In the genomic region with DNA sequence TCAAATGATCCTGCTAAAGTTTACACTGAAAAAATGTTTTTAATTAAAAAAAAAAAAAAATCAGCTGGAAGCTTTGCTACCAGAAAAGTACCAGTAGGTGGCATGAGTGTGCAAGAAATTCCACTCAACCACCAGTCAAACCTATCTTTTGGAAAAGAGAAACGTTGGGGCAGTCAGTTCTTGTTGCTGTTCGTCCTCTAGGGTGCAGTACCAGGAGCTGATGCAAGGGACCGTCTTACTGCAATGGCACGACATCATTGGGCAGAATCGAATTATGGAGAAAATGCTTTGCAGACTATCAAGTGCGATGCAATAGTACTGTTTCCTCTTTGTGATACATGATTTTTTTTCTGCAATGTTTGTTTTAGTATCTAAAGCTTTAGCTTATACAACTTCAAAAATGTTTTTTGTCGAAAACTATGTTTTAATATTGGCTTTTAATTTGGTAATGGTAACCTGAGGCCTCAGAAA, we compare ENCODE assay signal across 8 cellular contexts. TPM values are rescaled to one million over a fixed set of nuclear protein-coding genes. Genes with fewer than 3 reads are reported as not detected.
DNase-seq lines count a peak whose midpoint lies in the region; ATAC-seq lines count a peak whose summit lies in the region.

No MANE protein-coding gene starts in this region.

- no peaks in the 10 kb centered on the region for H3K4me1 Mint-ChIP-seq in stimulated activated effector memory CD8-positive, alpha-beta T cell treated with anti-CD3 and anti-CD28 coated beads, Interleukin-12 subunit alpha, Interleukin-12 subunit beta, amount 100 ng/mL, for 72 hours

- peaks cover 25% of the 10 kb centered on the region for H3K36me3 Mint-ChIP-seq in stimulated activated effector memory CD8-positive, alpha-beta T cell treated with anti-CD3 and anti-CD28 coated beads, Interleukin-12 subunit alpha, Interleukin-12 subunit beta, amount 100 ng/mL, for 72 hours

- H3K9me3 Mint-ChIP-seq in stimulated activated effector memory CD8-positive, alpha-beta T cell treated with anti-CD3 and anti-CD28 coated beads, Interleukin-12 subunit alpha, Interleukin-12 subunit beta, amount 100 ng/mL, for 72 hours = no peaks in the 10 kb centered on the region

- no peak overlapping the region for H3K4me3 Mint-ChIP-seq in stimulated activated effector memory CD8-positive, alpha-beta T cell treated with anti-CD3 and anti-CD28 coated beads, Interleukin-12 subunit alpha, Interleukin-12 subunit beta, amount 100 ng/mL, for 72 hours

- DNase-seq in Caki2 (ENCODE audit: low read depth) (peak; percentile 79), NCI-H526 treated with DMSO at 0.1 percent for 48 hours (lab: John Stamatoyannopoulos, UW) (peak; percentile 89), medulla oblongata (ENCODE audit: extremely low spot score) (peak; percentile 89)
- peak; percentile 59 to 63 for DNase-seq in activated CD4-positive, alpha-beta T cell treated with anti-CD3 and anti-CD28 coated beads for 4 hours
- peak; percentile 45 for DNase-seq in effector CD4-positive, alpha-beta T cell
- peak; percentile 15 to 69 for DNase-seq in stimulated activated effector memory CD8-positive, alpha-beta T cell treated with anti-CD3 and anti-CD28 coated beads, Interleukin-12 subunit alpha, Interleukin-12 subunit beta, amount 100 ng/mL, for 72 hours (ENCODE audit: low spot score in 2 of 2)

- ATAC-seq in GM19468 (IDR thresholded peaks at IDR 0.05; ENCODE audit: extremely low read depth, unreplicated experiment) (peak; percentile 84), HG03575 (IDR thresholded peaks at IDR 0.05; ENCODE audit: extremely low read depth, insufficient number of reproducible peaks, low FRiP score, unreplicated experiment) (peak; percentile 57)
- peak; percentile 99 for ATAC-seq in stimulated activated effector memory CD8-positive, alpha-beta T cell treated with anti-CD3 and anti-CD28 coated beads, Interleukin-12 subunit alpha, Interleukin-12 subunit beta, amount 100 ng/mL, for 72 hours

- in situ Hi-C loops in Caki2 (cut with HindIII; ENCODE audit: low pct_unique_long_range_greater_than_20kb, low sequenced_read_pairs) = no loop called here

- no peak overlapping the region for H3K27ac Mint-ChIP-seq in stimulated activated effector memory CD8-positive, alpha-beta T cell treated with anti-CD3 and anti-CD28 coated beads, Interleukin-12 subunit alpha, Interleukin-12 subunit beta, amount 100 ng/mL, for 72 hours

RNA-seq across cellular contexts. Expression of gene YPEL5, which starts 18.3 kb away (rescaled TPM):
- total RNA-seq in Caki2 (2014; rRNA removed; shearing (Covaris generic); ENCODE audit: low replicate concordance) = 39.3 and 56.5 TPM in 2 replicates

Comparison
In these comparisons a context has a peak if more than half of its experiments do, and no peak if none do; other contexts are left out.
1. Peak in every context shown above with its lines: DNase-seq and ATAC-seq.